ENCODE assay signal across 1 cellular context in the genomic region with DNA sequence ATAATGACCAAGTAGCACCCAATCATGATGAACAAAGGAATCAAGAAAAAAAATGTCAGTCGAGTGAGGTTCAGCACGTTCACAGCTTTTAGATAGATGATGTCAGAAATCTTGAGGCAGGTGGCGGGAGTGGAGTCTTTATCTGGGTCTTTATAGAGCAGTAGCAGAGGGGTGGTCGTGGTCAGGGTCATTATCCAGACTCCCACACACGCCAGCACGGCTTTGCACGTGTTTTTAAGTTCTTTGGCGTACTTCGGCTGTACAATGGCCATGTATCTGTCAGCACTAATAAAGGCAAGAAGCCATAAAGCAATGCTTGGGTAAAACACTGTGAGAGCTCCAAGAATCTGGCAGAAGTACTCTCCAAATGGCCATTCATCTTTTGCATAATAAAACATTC.
TF ChIP-seq lines count a peak whose summit lies in the region.

No MANE protein-coding gene starts in this region.

TF ChIP-seq in GM12891, 5 proteins besides CTCF, POLR2A, EP300 and RAD21:
- TF ChIP-seq POU2F2 (IDR thresholded peaks at IDR 0.05; ENCODE audit: low read depth, low read length), result no peak
TF ChIP-seq in GM12891: peak in this region for 0.
